In genomic region chr1:223520200-223520599, GRCh38 we compare ENCODE assay signal across 23 cellular contexts.
"Had no signal": no experiment of that assay in that cellular context is flagged by ENCODE, and none has a peak within 500 bp of the region (broad histone marks: within the 10 kb centered on the region; RNA-seq: fewer than 3 reads in every experiment).

No MANE protein-coding gene starts in this region.

- H3K4me3 ChIP-seq: stomach, suprapubic skin, testis, thoracic aorta, thyroid gland, tibial artery, tibial nerve, transverse colon, upper lobe of left lung, upper lobe of right lung, uterus, vagina had no signal

- H3K9me3 ChIP-seq: stomach, suprapubic skin, testis, thoracic aorta, thyroid gland, tibial artery, transverse colon, upper lobe of left lung, upper lobe of right lung, uterus, vagina had no signal

- H3K27ac ChIP-seq: stomach, suprapubic skin, testis, thoracic aorta, thyroid gland, tibial artery, tibial nerve, transverse colon, upper lobe of left lung, upper lobe of right lung, uterus, vagina had no signal

- H3K36me3 ChIP-seq: stomach, suprapubic skin, thoracic aorta, thyroid gland, tibial artery, tibial nerve, transverse colon, upper lobe of left lung, upper lobe of right lung, uterus, vagina had no signal

- DNase-seq: stimulated activated CD4-positive, alpha-beta T cell treated with anti-CD3 and anti-CD28 coated beads, Interleukin-2, amount 100 ng/mL, for 48 hours; stimulated activated CD4-positive, alpha-beta T cell treated with anti-CD3 and anti-CD28 coated beads, Interleukin-4, amount 100 ng/mL, for 1 hour; stimulated activated CD4-positive, alpha-beta T cell treated with anti-CD3 and anti-CD28 coated beads, Interleukin-4, amount 100 ng/mL, for 24 hours; stimulated activated CD4-positive, alpha-beta T cell treated with anti-CD3 and anti-CD28 coated beads, Interleukin-4, amount 100 ng/mL, for 4 hours; stimulated activated CD8-positive, alpha-beta memory T cell treated with anti-CD3 and anti-CD28 coated beads, Interleukin-4, amount 100 ng/mL, for 48 hours; stimulated activated naive B cell treated with anti-CD40 and anti-IgM and Interleukin-4, amounts not matched to agents 10 μg/mL and 1 μg/mL and 100 μg/mL, for 72 hours; stimulated activated naive CD4-positive, alpha-beta T cell; stimulated activated naive CD4-positive, alpha-beta T cell treated with Interleukin-2 at 50 U/mL for 16 hours; stimulated activated naive CD8-positive, alpha-beta T cell treated with anti-CD3 and anti-CD28 coated beads, Interleukin-15, amount 100 ng/mL, for 72 hours; stimulated activated naive CD8-positive, alpha-beta T cell treated with anti-CD3 and anti-CD28 coated beads, Interleukin-15, Interleukin-2, amounts not matched to agents 100 U/mL and 50 U/mL, for 24 hours; stomach; substantia nigra; testis; thyroid gland; tibial artery; transverse colon; upper lobe of left lung; upper lobe of right lung; uterus had no signal

- H3K27me3 ChIP-seq: testis, thyroid gland, transverse colon, upper lobe of left lung, uterus, vagina had no signal

- H3K4me1 ChIP-seq: stomach, suprapubic skin, testis, thyroid gland, tibial artery, tibial nerve, transverse colon, upper lobe of left lung, upper lobe of right lung, uterus, vagina had no signal
